ENCODE assay signal across 26 cellular contexts in the genomic region with DNA sequence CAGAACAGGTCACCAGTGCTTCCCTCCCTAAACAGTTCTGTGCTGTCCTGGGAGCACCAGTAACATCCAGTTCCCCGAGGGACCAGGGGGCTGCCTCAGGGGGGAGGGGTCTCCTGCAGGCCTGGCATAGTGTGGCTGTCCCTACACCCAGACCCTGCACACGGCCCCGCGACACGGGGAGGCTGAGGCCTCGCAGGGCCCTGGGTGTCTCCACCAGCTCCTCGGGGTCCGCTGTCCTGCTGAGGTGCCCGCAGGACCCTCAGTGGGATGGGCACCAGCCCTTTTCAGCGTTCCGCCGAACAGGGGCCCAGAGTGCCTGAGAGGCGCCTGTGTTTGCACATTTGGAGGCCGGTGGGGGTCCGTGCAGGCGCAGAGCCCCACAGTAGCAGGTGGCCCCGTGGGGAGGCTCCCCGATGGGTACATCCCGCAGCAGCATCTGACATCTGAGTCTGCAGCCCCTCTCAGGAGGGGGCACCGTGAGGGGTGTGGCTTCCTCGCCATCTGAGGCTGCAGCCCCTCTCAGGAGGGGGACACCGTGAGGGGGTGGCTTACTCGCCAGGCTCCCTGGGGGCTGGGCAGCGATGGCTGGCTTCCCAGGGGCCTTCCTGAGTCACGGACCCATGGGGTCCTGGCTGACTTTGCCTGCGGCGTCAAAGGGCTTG. TPM values are rescaled to one million over a fixed set of nuclear protein-coding genes. Genes with fewer than 3 reads are reported as not detected.
"Had no signal": no experiment of that assay in that cellular context is flagged by ENCODE, and none has a peak within 500 bp of the region (broad histone marks: within the 10 kb centered on the region; RNA-seq: fewer than 3 reads in every experiment).

No MANE protein-coding gene starts in this region.

- H3K4me3 ChIP-seq: Peyer's patch, SJCRH30 had no signal

- H3K27ac Mint-ChIP-seq: activated CD4-positive, alpha-beta memory T cell treated with anti-CD3 and anti-CD28 coated beads, Interleukin-2, amount 10 ng/mL, durations not matched to agents 7 days and 5 days; activated naive CD4-positive, alpha-beta T cell treated with anti-CD3 and anti-CD28 coated beads for 36 hours; activated naive CD8-positive, alpha-beta T cell; activated T-helper 17 cell treated with anti-CD3 and anti-CD28 coated beads, Interleukin-2, amount 50 U/mL, for 72 hours had no signal

- H3K27ac ChIP-seq: RWPE1, SJCRH30, VCaP had no signal

- H3K36me3 Mint-ChIP-seq: activated naive CD8-positive, alpha-beta T cell had no signal

- H3K9ac ChIP-seq: SK-N-SH had no signal

- DNase-seq: activated CD4-positive, alpha-beta memory T cell treated with anti-CD3 and anti-CD28 coated beads, Interleukin-2, amount 10 ng/mL, durations not matched to agents 7 days and 5 days; activated CD4-positive, alpha-beta T cell treated with anti-CD3 and anti-CD28 coated beads, Interleukin-2, amount 50 U/mL, for 1 hour; activated CD4-positive, CD25-positive, alpha-beta regulatory T cell; activated gamma-delta T cell; activated naive CD4-positive, alpha-beta T cell treated with anti-CD3 and anti-CD28 coated beads for 36 hours; activated T-cell treated with anti-CD3 and anti-CD28 coated beads for 4 hours; activated T-cell treated with anti-CD3 and anti-CD28 coated beads, Interleukin-2, amount 50 U/mL, for 48 hours; MM.1S; NCI-H1105 treated with DMSO at 0.1 percent for 48 hours; NCI-H1436 treated with DMSO at 0.1 percent for 48 hours; NCI-H187; NCI-H2081; NCI-H510A treated with DMSO at 0.1 percent for 48 hours; NCI-H69; NK-92 treated with Interleukin-12 subunit alpha and Interleukin-12 subunit beta, amount 100 ng/mL, for 24 hours; Peyer's patch; Right ventricle myocardium superior; SJCRH30; SK-N-SH; T-helper 1 cell had no signal

- H3K27me3 Mint-ChIP-seq: activated naive CD8-positive, alpha-beta T cell; activated T-helper 17 cell treated with anti-CD3 and anti-CD28 coated beads, Interleukin-2, amount 50 U/mL, for 72 hours had no signal

- H3K4me1 Mint-ChIP-seq: activated T-helper 17 cell treated with anti-CD3 and anti-CD28 coated beads, Interleukin-2, amount 50 U/mL, for 72 hours had no signal

- H3K9me3 ChIP-seq: Peyer's patch, SJCRH30, SK-N-SH had no signal

- H3K4me2 ChIP-seq: SK-N-SH had no signal

- H3K36me3 ChIP-seq: Peyer's patch, SJCRH30 had no signal

- H3K4me3 Mint-ChIP-seq: activated CD4-positive, alpha-beta memory T cell treated with anti-CD3 and anti-CD28 coated beads, Interleukin-2, amount 10 ng/mL, durations not matched to agents 7 days and 5 days; activated naive CD4-positive, alpha-beta T cell treated with anti-CD3 and anti-CD28 coated beads for 36 hours; activated naive CD8-positive, alpha-beta T cell; activated T-helper 17 cell treated with anti-CD3 and anti-CD28 coated beads, Interleukin-2, amount 50 U/mL, for 72 hours had no signal

- ATAC-seq: activated T-helper 17 cell treated with anti-CD3 and anti-CD28 coated beads, Interleukin-2, amount 50 U/mL, for 72 hours had no signal

- H3K27me3 ChIP-seq: Peyer's patch had no signal

- H3K9me3 Mint-ChIP-seq: activated CD4-positive, alpha-beta memory T cell treated with anti-CD3 and anti-CD28 coated beads, Interleukin-2, amount 10 ng/mL, durations not matched to agents 7 days and 5 days; activated naive CD4-positive, alpha-beta T cell treated with anti-CD3 and anti-CD28 coated beads for 36 hours; activated T-helper 17 cell treated with anti-CD3 and anti-CD28 coated beads, Interleukin-2, amount 50 U/mL, for 72 hours had no signal

RNA-seq across cellular contexts. Expression of a gene that starts 39.2 kb away (rescaled TPM):
- total RNA-seq: activated CD4-positive, alpha-beta memory T cell treated with anti-CD3 and anti-CD28 coated beads, Interleukin-2, amount 10 ng/mL, durations not matched to agents 7 days and 5 days; activated CD8-positive, alpha-beta memory T cell treated with anti-CD3 and anti-CD28 coated beads for 36 hours; activated naive CD4-positive, alpha-beta T cell treated with anti-CD3 and anti-CD28 coated beads for 36 hours; astrocyte had no signal
- polyA plus RNA-seq: SK-N-SH had no signal
